Comparison of ENCODE assay signal across 11 cellular contexts in the genomic region with DNA sequence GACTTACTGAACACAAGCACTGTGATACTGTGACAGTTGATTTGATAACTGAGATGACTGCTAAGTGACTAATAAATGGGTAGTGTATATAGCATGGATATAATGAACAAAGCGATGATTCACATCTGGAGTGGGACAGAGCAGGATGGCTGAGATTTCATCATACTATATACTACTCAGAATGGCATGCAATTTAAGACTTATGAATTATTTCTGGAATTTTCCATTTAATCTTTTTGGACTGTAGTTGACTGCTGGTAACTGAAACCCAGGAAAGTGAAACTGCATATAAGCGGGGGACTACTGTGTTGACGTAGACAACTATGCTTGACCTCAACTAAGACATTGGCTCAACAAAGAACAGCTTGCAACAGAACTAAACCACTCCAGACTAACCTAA. TPM values are rescaled to one million over a fixed set of nuclear protein-coding genes. Genes with fewer than 3 reads are reported as not detected.
A peak's percentile ranks its signal among the peaks of the same experiment; 100 is the strongest.
DNase-seq lines count a peak whose midpoint lies in the region; ATAC-seq, FAIRE-seq and TF ChIP-seq lines count a peak whose summit lies in the region.
"Had no signal": no experiment of that assay in that cellular context is flagged by ENCODE, and none has a peak within 500 bp of the region (broad histone marks: within the 10 kb centered on the region; RNA-seq: fewer than 3 reads in every experiment).

No MANE protein-coding gene starts in this region.

- H2BK20ac ChIP-seq in IMR-90 (ENCODE audit: low read depth, low read length) = peak overlapping the region; percentile 41

- H2BK120ac ChIP-seq in IMR-90 (ENCODE audit: low read depth, low read length) = peak overlapping the region; percentile 81

- H3K27me3 ChIP-seq in IMR-90 (ENCODE audit: control insufficient read depth, insufficient read depth, low read length) (no peaks in the 10 kb centered on the region), astrocyte (ENCODE audit: insufficient read depth, low read length) (no peaks in the 10 kb centered on the region), left lung (no peaks in the 10 kb centered on the region), tibial artery (no peaks in the 10 kb centered on the region)

- H2AK5ac ChIP-seq in IMR-90 (ENCODE audit: low read depth, low read length) = peak overlapping the region; percentile 88; the same call in 1 of the 2 replicates

- peak overlapping the region; percentile 65; the same call in 1 of the 3 replicates for H2BK15ac ChIP-seq in IMR-90 (ENCODE audit: low read depth, low read length)

- POLR2A ChIA-PET in IMR-90 (lab: Charles Lee; ENCODE audit: unreplicated experiment) = no interaction called here

- H3K27ac Mint-ChIP-seq in astrocyte (ENCODE audit: unreplicated experiment) = peak overlapping the region; percentile 84
- H3K27ac Mint-ChIP-seq in natural killer cell = no peak overlapping the region
- H3K27ac Mint-ChIP-seq: WTC11 had no signal

- intact Hi-C loops in IMR-90 (cut with micrococcal nuclease) = no loop called here
- intact Hi-C loops in left lung (cut with DNase I) = no loop called here
- intact Hi-C loops in natural killer cell (cut with micrococcal nuclease) = no loop called here
- intact Hi-C loops in tibial artery (cut with DNase I; ENCODE audit: low total_unique reads) = no loop called here

- dilution Hi-C loops in IMR-90 (cut with HindIII; ENCODE audit: low sequenced_read_pairs, unreplicated experiment) = no loop called here

- H2BK5ac ChIP-seq in IMR-90 (ENCODE audit: low read depth, low read length, poor library complexity, severe bottlenecking) = peak overlapping the region; percentile 95

- H4K91ac ChIP-seq in IMR-90 (ENCODE audit: insufficient read depth, low read depth, low read length) = peak overlapping the region; percentile 90

- H3K27ac ChIP-seq in IMR-90 (ENCODE audit: insufficient read depth, low read length) = peak overlapping the region; percentile 97
- H3K27ac ChIP-seq in astrocyte (ENCODE audit: low read depth, low read length) = peak overlapping the region; percentile 67
- H3K27ac ChIP-seq in left lung = no peak overlapping the region
- H3K27ac ChIP-seq in tibial artery = no peak overlapping the region

- BruUV-seq in IMR-90 (replicated peaks; lab: Mats Ljungman, UMichigan) = no TSS peak

- in situ Hi-C loops in IMR-90 (cut with MboI; ENCODE audit: low sequenced_read_pairs) = no loop called here

- no peaks in the 10 kb centered on the region for H3K79me1 ChIP-seq in IMR-90 (ENCODE audit: low read depth in 1 of 2, low read length in 2 of 2)

- H2AFZ ChIP-seq in IMR-90 (replicated peaks; ENCODE audit: low read length, poor library complexity) = peak overlapping the region; percentile 73
- no peak overlapping the region for H2AFZ ChIP-seq in astrocyte (ENCODE audit: low read depth, low read length)

- peak overlapping the region; percentile 79 for H3K18ac ChIP-seq in IMR-90 (ENCODE audit: low read depth, low read length)

- no peaks in the 10 kb centered on the region for H4K20me1 ChIP-seq in IMR-90 (ENCODE audit: insufficient read depth, low read length)
- no peaks in the 10 kb centered on the region for H4K20me1 ChIP-seq in astrocyte (ENCODE audit: insufficient read depth, low read length)

- H2AK9ac ChIP-seq in IMR-90 (replicated peaks; ENCODE audit: low read depth, low read length, poor library complexity) = peak overlapping the region; percentile 37

- FAIRE-seq in astrocyte (lab: Jason Lieb, UNC) = peak; percentile 80

- H4K8ac ChIP-seq in IMR-90 (ENCODE audit: low read depth in 2 of 2, low read length in 2 of 2) = peak overlapping the region; percentile 74 to 82

- H3K36me3 ChIP-seq in IMR-90 (ENCODE audit: control insufficient read depth, insufficient read depth, low read length) = no peaks in the 10 kb centered on the region
- no peaks in the 10 kb centered on the region for H3K36me3 ChIP-seq in astrocyte (ENCODE audit: insufficient read depth, low read length)
- no peaks in the 10 kb centered on the region for H3K36me3 ChIP-seq in left lung
- no peaks in the 10 kb centered on the region for H3K36me3 ChIP-seq in tibial artery

- 0 out of 2 replicates have a peak, but pooled peaks cover 2% of the 10 kb centered on the region for H3K9me1 ChIP-seq in IMR-90 (ENCODE audit: insufficient read depth, low read length)

- no peak for TF ChIP-seq CTCF in AG10803 (conservative IDR thresholded peaks at IDR 0.05; ENCODE audit: low read length)
- no peak for TF ChIP-seq CTCF in IMR-90 (conservative IDR thresholded peaks at IDR 0.05; ENCODE audit: low read depth, low read length)
- TF ChIP-seq CTCF in astrocyte (IDR thresholded peaks at IDR 0.05; ENCODE audit: insufficient read depth, low read depth, low read length) = no peak
- TF ChIP-seq CTCF in left lung (IDR thresholded peaks at IDR 0.05) = no peak
- TF ChIP-seq CTCF in natural killer cell (IDR thresholded peaks at IDR 0.05) = no peak
- TF ChIP-seq CTCF in tibial artery (IDR thresholded peaks at IDR 0.05) = no peak

- H3K23ac ChIP-seq in IMR-90 (ENCODE audit: low read depth, low read length) = peak overlapping the region; percentile 10; the same call in 1 of the 2 replicates

- peak; percentile 90 for ATAC-seq in IMR-90 (ENCODE audit: low read depth)
- ATAC-seq in left lung = peak; percentile 72
- ATAC-seq in natural killer cell = no peak
- ATAC-seq in GM18907 (IDR thresholded peaks at IDR 0.05; ENCODE audit: unreplicated experiment) = no peak
- ATAC-seq: WTC11 had no signal

- no peak for TF ChIP-seq RAD21 in IMR-90 (IDR thresholded peaks at IDR 0.05; ENCODE audit: low read length)

- H3K4me1 Mint-ChIP-seq in astrocyte (ENCODE audit: low read depth, unreplicated experiment) (peaks cover 10% of the 10 kb centered on the region), natural killer cell (no peaks in the 10 kb centered on the region)
- H3K4me1 Mint-ChIP-seq: WTC11 had no signal

- H3K14ac ChIP-seq in IMR-90 (replicated peaks; ENCODE audit: low read depth, low read length) = peak overlapping the region; percentile 8

- peak; percentile 93 for DNase-seq in AG10803 (ENCODE audit: low read depth)
- peak; percentile 99 for DNase-seq in IMR-90
- DNase-seq in astrocyte (ENCODE audit: low read depth) = peak; percentile 92
- DNase-seq in left lung = no peak
- no peak for DNase-seq in natural killer cell
- no peak for DNase-seq in tibial artery
- DNase-seq in DMS53 (lab: John Stamatoyannopoulos, UW) = no peak
- DNase-seq: amygdala, DMS 273 treated with DMSO at 0.1 percent for 48 hours had no signal

- CTCF ChIA-PET in IMR-90 (lab: Yijun Ruan, JAX) = interaction anchor here (1.0 kb wide), 1 partner anchor 19 kb away, joined by 3 read pairs; no protein-coding TSS in a partner anchor

- peak overlapping the region; percentile 58 for H4K5ac ChIP-seq in IMR-90 (ENCODE audit: low read depth, low read length)

- no peak; the same call in 1 of the 2 replicates for TF ChIP-seq POLR2A in IMR-90 (IDR thresholded peaks at IDR 0.05; ENCODE audit: low read depth, low read length)

- peak overlapping the region; percentile 43; the same call in 1 of the 2 replicates for H3K9ac ChIP-seq in IMR-90 (ENCODE audit: low read depth, low read length)
- H3K9ac ChIP-seq in astrocyte (ENCODE audit: low read length) = peak overlapping the region; percentile 17

- H3K36me3 Mint-ChIP-seq in astrocyte (ENCODE audit: low read depth, unreplicated experiment) (no peaks in the 10 kb centered on the region), natural killer cell (no peaks in the 10 kb centered on the region)
- H3K36me3 Mint-ChIP-seq: WTC11 had no signal

- H3K4me3 Mint-ChIP-seq in astrocyte (ENCODE audit: unreplicated experiment) = no peak overlapping the region
- H3K4me3 Mint-ChIP-seq in natural killer cell = no peak overlapping the region
- H3K4me3 Mint-ChIP-seq: WTC11 had no signal

- peak overlapping the region; percentile 39 for H3K4me2 ChIP-seq in IMR-90 (ENCODE audit: low read depth, low read length)
- H3K4me2 ChIP-seq in astrocyte (ENCODE audit: low read length) = peak overlapping the region; percentile 62

- H3K56ac ChIP-seq in IMR-90 (ENCODE audit: extremely low read depth, insufficient read depth, low read length) = 0 out of 2 replicates have a peak overlapping the region, but pooled peaks have one; percentile 27

- H3K27me3 Mint-ChIP-seq in astrocyte (ENCODE audit: low read depth, unreplicated experiment) (no peaks in the 10 kb centered on the region), natural killer cell (ENCODE audit: low read depth in 2 of 2) (no peaks in the 10 kb centered on the region)

- no CpG with 5 or more reads among the region's 3 CpGs for WGBS in IMR-90 (ENCODE audit: extremely low coverage in 2 of 2, insufficient read length in 1 of 2), 2 experiments

- no peaks in the 10 kb centered on the region for H3K9me3 ChIP-seq in IMR-90 (ENCODE audit: control insufficient read depth, insufficient read depth, low read length)
- no peaks in the 10 kb centered on the region for H3K9me3 ChIP-seq in astrocyte (ENCODE audit: insufficient read depth, low read depth, low read length)
- H3K9me3 ChIP-seq in left lung = no peaks in the 10 kb centered on the region
- H3K9me3 ChIP-seq in tibial artery = no peaks in the 10 kb centered on the region

- H3K4ac ChIP-seq in IMR-90 (ENCODE audit: low read depth, low read length) = peak overlapping the region; percentile 85

- no peaks in the 10 kb centered on the region for H3K79me2 ChIP-seq in astrocyte (ENCODE audit: insufficient read depth, low read length)

- H3K4me1 ChIP-seq in IMR-90 (ENCODE audit: control insufficient read depth, insufficient read depth, low read length) (peaks cover 10% of the 10 kb centered on the region), astrocyte (ENCODE audit: insufficient read depth, low read length) (peaks cover 8% of the 10 kb centered on the region), left lung (no peaks in the 10 kb centered on the region), tibial artery (no peaks in the 10 kb centered on the region)

- H3K9me3 Mint-ChIP-seq in astrocyte (ENCODE audit: unreplicated experiment) (no peaks in the 10 kb centered on the region), natural killer cell (no peaks in the 10 kb centered on the region)
- H3K9me3 Mint-ChIP-seq: WTC11 had no signal

- H3K4me3 ChIP-seq in AG10803 (ENCODE audit: low read length) = peak overlapping the region; percentile 10; the same call in 1 of the 2 replicates
- peak overlapping the region; percentile 20; the same call in 1 of the 2 replicates for H3K4me3 ChIP-seq in IMR-90 (ENCODE audit: insufficient read depth, low read depth, low read length)
- H3K4me3 ChIP-seq in astrocyte (ENCODE audit: insufficient read depth, low read depth, low read length) = no peak overlapping the region
- no peak overlapping the region for H3K4me3 ChIP-seq in left lung
- H3K4me3 ChIP-seq in tibial artery = no peak overlapping the region

RNA-seq across cellular contexts. Expression of a gene that starts 20.0 kb away (rescaled TPM):
- total RNA-seq in IMR-90 (2012; rRNA removed) (52.7 and 83.0 TPM in 2 replicates), astrocyte (71.2 and 72.4 TPM in 2 replicates), left lung (100 to 1,000 TPM; 125 to 132 TPM), natural killer cell (100 to 1,000 TPM in 1 of 3 donors, 10 to 100 TPM in 2; 70.7 to 101 (median 81.4) TPM)
- 54.9 and 55.4 TPM in 2 replicates for polyA plus RNA-seq in IMR-90 (2012; rRNA removed)
- polyA plus RNA-seq in IMR-90 (2012; cell fraction: cytosol; rRNA removed) = 12.9 and 14.7 TPM in 2 replicates
- 2.4 and 14.4 TPM in 2 replicates for polyA plus RNA-seq in IMR-90 (2012; cell fraction: nucleus; rRNA removed; ENCODE audit: low replicate concordance)

RNA-seq across cellular contexts. Expression of a gene that starts 48.7 kb away (rescaled TPM):
- 36.6 and 56.4 TPM in 2 replicates for total RNA-seq in IMR-90 (2012; rRNA removed)
- 11.5 and 14.6 TPM in 2 replicates for polyA plus RNA-seq in IMR-90 (2012; rRNA removed)
- polyA plus RNA-seq in IMR-90 (2012; cell fraction: cytosol; rRNA removed) = 1.7 and 2.4 TPM in 2 replicates
- polyA plus RNA-seq in IMR-90 (2012; cell fraction: nucleus; rRNA removed; ENCODE audit: low replicate concordance) = 2.3 and 20.0 TPM in 2 replicates
- 73.4 and 84.9 TPM in 2 replicates for total RNA-seq in astrocyte
- 10 to 100 TPM; 77.9 to 78.2 TPM for total RNA-seq in left lung
- total RNA-seq in natural killer cell = 10 to 100 TPM; 68.2 to 82.3 (median 69.1) TPM

Comparison
In these comparisons a context has a peak if more than half of its experiments do, and no peak if none do; other contexts are left out.
1. DNase-seq: peak in AG10803 (single experiment), IMR-90 (single experiment) and astrocyte (single experiment); none in left lung (0 of 2), natural killer cell (single experiment), tibial artery (0 of 2) and DMS53 (single experiment).
2. H3K4me3 ChIP-seq: peak in AG10803 (single experiment) and IMR-90 (single experiment); none in astrocyte (single experiment), left lung (0 of 2) and tibial artery (0 of 2).
3. ATAC-seq: peak in IMR-90 (single experiment) and left lung (single experiment); none in natural killer cell (0 of 3) and GM18907 (single experiment).
4. H3K27ac ChIP-seq: peak in IMR-90 (single experiment) and astrocyte (single experiment); none in left lung (0 of 2) and tibial artery (0 of 2).